In genomic region chr10:73888514-73888913, GRCh38 we compare ENCODE assay signal across 8 cellular contexts. TPM values are rescaled to one million over a fixed set of nuclear protein-coding genes. Genes with fewer than 3 reads are reported as not detected.
A peak's percentile ranks its signal among the peaks of the same experiment; 100 is the strongest.
DNase-seq lines count a peak whose midpoint lies in the region; ATAC-seq and TF ChIP-seq lines count a peak whose summit lies in the region.

No MANE protein-coding gene starts in this region.

- H3K27me3 ChIP-seq in RWPE2 (ENCODE audit: insufficient read depth, poor library complexity, severe bottlenecking) (no peaks in the 10 kb centered on the region), gastroesophageal sphincter (no peaks in the 10 kb centered on the region), sigmoid colon (no peaks in the 10 kb centered on the region)

- H3K36me3 ChIP-seq in RWPE2 (ENCODE audit: low read depth) (no peaks in the 10 kb centered on the region), gastroesophageal sphincter (no peaks in the 10 kb centered on the region), sigmoid colon (no peaks in the 10 kb centered on the region)

- intact Hi-C loops in sigmoid colon (cut with DNase I), result loop anchor here (5.0 kb wide), 2 partner anchors 109 to 349 kb away; partner anchors contain the start of gene VCL

- peak; percentile 49 for ATAC-seq in RWPE2 (ENCODE audit: low read depth)
- no peak for ATAC-seq in gastroesophageal sphincter

- TF ChIP-seq POLR2A in gastroesophageal sphincter (IDR thresholded peaks at IDR 0.05) (no peak), sigmoid colon (IDR thresholded peaks at IDR 0.05) (no peak)

- DNase-seq in EH (ENCODE audit: low read depth) (peak; percentile 29), RWPE2 (ENCODE audit: low spot score) (no peak), sigmoid colon (no peak), DMS79 treated with DMSO at 0.1 percent for 48 hours (lab: John Stamatoyannopoulos, UW) (no peak), SW 1271 (lab: John Stamatoyannopoulos, UW) (no peak), SW480 (ENCODE audit: low spot score) (no peak), globus pallidus (ENCODE audit: low spot score) (no peak)

- 47 to 57% methylated on average over 2 to 3 of the region's 5 CpGs for WGBS in gastroesophageal sphincter (ENCODE audit: low coverage in 1 of 2), 2 donors
- WGBS in sigmoid colon, 2 donors, result 56 to 82% methylated on average over 5 of the region's 5 CpGs

- H3K9me3 ChIP-seq in RWPE2 (ENCODE audit: severe bottlenecking) (no peaks in the 10 kb centered on the region), gastroesophageal sphincter (no peaks in the 10 kb centered on the region), sigmoid colon (no peaks in the 10 kb centered on the region)

- H3K27ac ChIP-seq in RWPE2 (ENCODE audit: poor library complexity, severe bottlenecking) (peak overlapping the region; percentile 99), gastroesophageal sphincter (peak overlapping the region in 3 of 4 donors; percentile 87 to 94 (median 87)), sigmoid colon (peak overlapping the region; percentile 84 to 91 (median 86))

- H3K4me3 ChIP-seq in RWPE2 (ENCODE audit: severe bottlenecking), result no peak overlapping the region
- no peak overlapping the region for H3K4me3 ChIP-seq in gastroesophageal sphincter
- no peak overlapping the region for H3K4me3 ChIP-seq in sigmoid colon

- peaks cover 47% of the 10 kb centered on the region for H3K4me1 ChIP-seq in RWPE2 (ENCODE audit: insufficient read depth, poor library complexity, severe bottlenecking)
- peaks cover 9 to 34% (median 30%) of the 10 kb centered on the region in 3 donors for H3K4me1 ChIP-seq in gastroesophageal sphincter
- peaks cover 0 to 34% (median 32%) of the 10 kb centered on the region in 4 donors for H3K4me1 ChIP-seq in sigmoid colon

- TF ChIP-seq CTCF in RWPE2 (IDR thresholded peaks at IDR 0.05; ENCODE audit: poor library complexity, severe bottlenecking) (no peak), gastroesophageal sphincter (IDR thresholded peaks at IDR 0.05) (no peak), sigmoid colon (IDR thresholded peaks at IDR 0.05) (no peak)

- TF ChIP-seq EP300 in gastroesophageal sphincter (IDR thresholded peaks at IDR 0.05), result no peak
- no peak for TF ChIP-seq EP300 in sigmoid colon (IDR thresholded peaks at IDR 0.05)

RNA-seq across cellular contexts. Expression of gene CAMK2G, which starts 14.2 kb away (rescaled TPM):
- 100 to 1,000 TPM in 3 of 4 donors, 10 to 100 TPM in 1; 82.3 to 207 (median 155) TPM for total RNA-seq in gastroesophageal sphincter
- 100 to 1,000 TPM; 153 to 221 (median 209) TPM for total RNA-seq in sigmoid colon
- polyA plus RNA-seq in sigmoid colon, result 10 to 100 TPM; 14.4 to 34.8 (median 17.6) TPM

RNA-seq across cellular contexts. Expression of gene PLAU, which starts 22.4 kb away (rescaled TPM):
- total RNA-seq in gastroesophageal sphincter (10 to 100 TPM in 1 of 4 donors, 1 to 10 TPM in 3; 1.1 to 43.3 (median 8.3) TPM), sigmoid colon (1 to 10 TPM; 2.5 to 9.4 (median 3.7) TPM)
- polyA plus RNA-seq in sigmoid colon, result 10 to 100 TPM in 1 of 3 donors, 1 to 10 TPM in 2; 3.6 to 15.7 (median 9.9) TPM
